1 cellular context compared by ENCODE assay signal in genomic region chr15:73951591-73951990, GRCh38.
TF ChIP-seq lines count a peak whose summit lies in the region.

No MANE protein-coding gene starts in this region.

TF ChIP-seq in SK-N-SH, 30 proteins besides CTCF, POLR2A, EP300 and RAD21:
- no peak for TF ChIP-seq SMC3 (IDR thresholded peaks at IDR 0.05; ENCODE audit: low read depth, low read length)
- TF ChIP-seq NRF1 (IDR thresholded peaks at IDR 0.05; ENCODE audit: low read depth, low read length), result no peak
- TF ChIP-seq POLR2AphosphoS5 (IDR thresholded peaks at IDR 0.05; ENCODE audit: low read depth, low read length), result no peak
- no peak for TF ChIP-seq TCF12 (IDR thresholded peaks at IDR 0.05)
- TF ChIP-seq USF1 (IDR thresholded peaks at IDR 0.05; ENCODE audit: borderline replicate concordance, low read depth), result no peak
- TF ChIP-seq SIN3A (IDR thresholded peaks at IDR 0.05; ENCODE audit: borderline replicate concordance, low read depth, low read length), result no peak
- no peak for TF ChIP-seq TEAD4 (IDR thresholded peaks at IDR 0.05; ENCODE audit: borderline replicate concordance, insufficient read depth)
- no peak for TF ChIP-seq USF2 (IDR thresholded peaks at IDR 0.05; ENCODE audit: borderline replicate concordance, low read depth, low read length)
- TF ChIP-seq FOXM1 (IDR thresholded peaks at IDR 0.05; ENCODE audit: low read depth), result no peak
- no peak for TF ChIP-seq ZBTB33 (IDR thresholded peaks at IDR 0.05; ENCODE audit: borderline replicate concordance, low read depth)
- no peak for TF ChIP-seq MAX (IDR thresholded peaks at IDR 0.05; ENCODE audit: low read depth)
- no peak for TF ChIP-seq TAF1 (IDR thresholded peaks at IDR 0.05; ENCODE audit: borderline replicate concordance, low read depth, low read length)
- TF ChIP-seq EZH2phosphoT487 (IDR thresholded peaks at IDR 0.05; ENCODE audit: borderline replicate concordance, low read depth), result no peak
- no peak for TF ChIP-seq REST (IDR thresholded peaks at IDR 0.05; ENCODE audit: low read depth, low read length)
